21 cellular contexts compared by ENCODE assay signal in genomic region chr2:239376351-239376750, GRCh38. TPM values are rescaled to one million over a fixed set of nuclear protein-coding genes. Genes with fewer than 3 reads are reported as not detected.
A peak's percentile ranks its signal among the peaks of the same experiment; 100 is the strongest.
DNase-seq lines count a peak whose midpoint lies in the region; ATAC-seq lines count a peak whose summit lies in the region.
"Had no signal": no experiment of that assay in that cellular context is flagged by ENCODE, and none has a peak within 500 bp of the region (broad histone marks: within the 10 kb centered on the region; RNA-seq: fewer than 3 reads in every experiment).

No MANE protein-coding gene starts in this region.

- H3K4me2 ChIP-seq in GM23248 (ENCODE audit: unreplicated experiment) = no peak overlapping the region
- H3K4me2 ChIP-seq: GM23338, SK-N-SH had no signal

- H3K9ac ChIP-seq in GM23248 = no peak overlapping the region
- H3K9ac ChIP-seq: SK-N-SH had no signal

- 76 to 77% methylated on average over 13 of the region's 13 CpGs for WGBS in GM23248 (ENCODE audit: low coverage in 1 of 2, low lambda C conversion rate in 2 of 2, missing lambda C conversion rate in 2 of 2), 2 experiments

- in situ Hi-C loops in GM23248 (cut with MboI) = no loop called here

- peaks cover 16% of the 10 kb centered on the region for H3K4me1 ChIP-seq in CD4-positive, CD25-positive, alpha-beta regulatory T cell (ENCODE audit: control insufficient read depth, insufficient read depth, low read length, poor library complexity, severe bottlenecking)
- no peaks in the 10 kb centered on the region for H3K4me1 ChIP-seq in GM23248 (ENCODE audit: insufficient read depth)

- H3K4me1 Mint-ChIP-seq in CD4-positive, CD25-positive, alpha-beta regulatory T cell = peaks cover 8 to 16% (median 11%) of the 10 kb centered on the region in 4 donors
- H3K4me1 Mint-ChIP-seq in activated T-helper 17 cell treated with anti-CD3 and anti-CD28 coated beads, Interleukin-2, amount 50 U/mL, for 72 hours = peaks cover 18% of the 10 kb centered on the region

- DNase-seq in CD4-positive, CD25-positive, alpha-beta regulatory T cell = no peak
- DNase-seq in NCI-H774 (lab: John Stamatoyannopoulos, UW) = peak; percentile 13
- peak; percentile 87 for DNase-seq in mesenteric fat pad (ENCODE audit: low spot score)
- DNase-seq in sciatic nerve (ENCODE audit: low spot score) = peak; percentile 55
- no peak for DNase-seq in GM23248
- no peak for DNase-seq in NCI-H2029 (lab: John Stamatoyannopoulos, UW)
- no peak for DNase-seq in AG20443 (ENCODE audit: low spot score)
- DNase-seq: C1 segment of cervical spinal cord, DMS79 treated with DMSO at 0.1 percent for 48 hours, HCEC 1CT, Kasumi-1, MG63, NCI-H1048, NCI-H1436, NCI-H1930, NCI-H82, OCI-M1, SHP77 treated with DMSO at 0.1 percent for 48 hours, SK-N-SH had no signal

- H3K36me3 ChIP-seq in CD4-positive, CD25-positive, alpha-beta regulatory T cell (ENCODE audit: control insufficient read depth, insufficient read depth, low read length) = no peaks in the 10 kb centered on the region
- H3K36me3 ChIP-seq in GM23248 (ENCODE audit: low read depth) = no peaks in the 10 kb centered on the region
- H3K36me3 ChIP-seq: MG63 had no signal

- no peaks in the 10 kb centered on the region for H3K27me3 Mint-ChIP-seq in CD4-positive, CD25-positive, alpha-beta regulatory T cell
- no peaks in the 10 kb centered on the region for H3K27me3 Mint-ChIP-seq in activated T-helper 17 cell treated with anti-CD3 and anti-CD28 coated beads, Interleukin-2, amount 50 U/mL, for 72 hours

- H3K79me2 ChIP-seq in GM23248 (ENCODE audit: insufficient read depth) = no peaks in the 10 kb centered on the region

- H3K4me3 Mint-ChIP-seq in CD4-positive, CD25-positive, alpha-beta regulatory T cell = no peak overlapping the region
- no peak overlapping the region for H3K4me3 Mint-ChIP-seq in activated T-helper 17 cell treated with anti-CD3 and anti-CD28 coated beads, Interleukin-2, amount 50 U/mL, for 72 hours
- H3K4me3 Mint-ChIP-seq: GM23338 had no signal

- H3K27ac Mint-ChIP-seq in CD4-positive, CD25-positive, alpha-beta regulatory T cell = peak overlapping the region in 2 of 3 donors; percentile 46 to 67
- H3K27ac Mint-ChIP-seq in activated T-helper 17 cell treated with anti-CD3 and anti-CD28 coated beads, Interleukin-2, amount 50 U/mL, for 72 hours = no peak overlapping the region

- no peaks in the 10 kb centered on the region for H4K20me1 ChIP-seq in GM23248 (ENCODE audit: insufficient read depth)

- ATAC-seq in CD4-positive, CD25-positive, alpha-beta regulatory T cell (ENCODE audit: low read depth in 2 of 2) = no peak
- no peak for ATAC-seq in sciatic nerve
- ATAC-seq in activated T-helper 17 cell treated with anti-CD3 and anti-CD28 coated beads, Interleukin-2, amount 50 U/mL, for 72 hours (replicated peaks) = no peak
- ATAC-seq: GM23338 had no signal

- no peaks in the 10 kb centered on the region for H3K27me3 ChIP-seq in CD4-positive, CD25-positive, alpha-beta regulatory T cell (ENCODE audit: control insufficient read depth, insufficient read depth, low read length)
- no peaks in the 10 kb centered on the region for H3K27me3 ChIP-seq in GM23248 (replicated peaks; ENCODE audit: insufficient read depth)
- H3K27me3 ChIP-seq: MG63 had no signal

- H3F3A ChIP-seq in GM23248 (ENCODE audit: insufficient read depth) = no peaks in the 10 kb centered on the region

- H3K36me3 Mint-ChIP-seq in CD4-positive, CD25-positive, alpha-beta regulatory T cell = peaks cover 4% of the 10 kb centered on the region
- peaks cover 6% of the 10 kb centered on the region for H3K36me3 Mint-ChIP-seq in activated T-helper 17 cell treated with anti-CD3 and anti-CD28 coated beads, Interleukin-2, amount 50 U/mL, for 72 hours (ENCODE audit: low read depth)

- no peak overlapping the region for H2AFZ ChIP-seq in GM23248
- H2AFZ ChIP-seq: GM23338 had no signal

- intact Hi-C loops in sciatic nerve (cut with DNase I) = no loop called here

- no peaks in the 10 kb centered on the region for H3K9me3 ChIP-seq in CD4-positive, CD25-positive, alpha-beta regulatory T cell (ENCODE audit: control insufficient read depth in 2 of 2, low read length in 2 of 2)
- no peaks in the 10 kb centered on the region for H3K9me3 ChIP-seq in GM23248 (ENCODE audit: low read depth)
- H3K9me3 ChIP-seq: MG63, SK-N-SH had no signal

- no peaks in the 10 kb centered on the region for H3K9me2 ChIP-seq in GM23248 (ENCODE audit: insufficient read depth)
- H3K9me2 ChIP-seq: SK-N-SH had no signal

- H3K4me3 ChIP-seq in CD4-positive, CD25-positive, alpha-beta regulatory T cell (ENCODE audit: low read depth, low read length) = no peak overlapping the region
- no peak overlapping the region for H3K4me3 ChIP-seq in GM23248
- H3K4me3 ChIP-seq: GM23338, MG63 had no signal

- no peaks in the 10 kb centered on the region for H3K9me3 Mint-ChIP-seq in CD4-positive, CD25-positive, alpha-beta regulatory T cell
- H3K9me3 Mint-ChIP-seq in activated T-helper 17 cell treated with anti-CD3 and anti-CD28 coated beads, Interleukin-2, amount 50 U/mL, for 72 hours = no peaks in the 10 kb centered on the region
- H3K9me3 Mint-ChIP-seq: GM23338 had no signal

- H3K27ac ChIP-seq in CD4-positive, CD25-positive, alpha-beta regulatory T cell (ENCODE audit: insufficient read depth, low read length, poor library complexity, severe bottlenecking) = no peak overlapping the region
- H3K27ac ChIP-seq in GM23248 = no peak overlapping the region

RNA-seq across cellular contexts. Expression of gene HDAC4, which starts 24.5 kb away (rescaled TPM):
- 118 TPM for total RNA-seq in CD4-positive, CD25-positive, alpha-beta regulatory T cell
- 1 to 10 TPM; 6.5 to 9.0 (median 7.9) TPM for polyA plus RNA-seq in CD4-positive, CD25-positive, alpha-beta regulatory T cell
- 44.9 TPM for total RNA-seq in mesenteric fat pad
- 99.5 TPM for total RNA-seq in sciatic nerve
- total RNA-seq in GM23248 (2014; rRNA removed; shearing (Covaris generic)) = 5.3 and 6.3 TPM in 2 replicates
- polyA plus RNA-seq in GM23248 (2016; fragmentation: Nextera tagmentation; extraction: Ambion mirVana) = 2.1 and 2.6 TPM in 2 replicates
- total RNA-seq in activated T-helper 17 cell treated with anti-CD3 and anti-CD28 coated beads, Interleukin-2, amount 50 U/mL, for 72 hours = 10 to 100 TPM; 34.3 to 52.9 TPM

Comparison
In these comparisons a context has a peak if more than half of its experiments do, and no peak if none do; other contexts are left out.
1. DNase-seq: peak in NCI-H774 (single experiment), mesenteric fat pad (single experiment) and sciatic nerve (single experiment); none in CD4-positive, CD25-positive, alpha-beta regulatory T cell (0 of 3), GM23248 (single experiment), NCI-H2029 (single experiment) and AG20443 (single experiment).